1 cellular context compared by ENCODE assay signal in genomic region chr2:8663997-8664396, GRCh38.
TF ChIP-seq lines count a peak whose summit lies in the region.

No MANE protein-coding gene starts in this region.

TF ChIP-seq in HepG2, 621 proteins besides CTCF, POLR2A, EP300 and RAD21:
- TF ChIP-seq, protein P1, sequence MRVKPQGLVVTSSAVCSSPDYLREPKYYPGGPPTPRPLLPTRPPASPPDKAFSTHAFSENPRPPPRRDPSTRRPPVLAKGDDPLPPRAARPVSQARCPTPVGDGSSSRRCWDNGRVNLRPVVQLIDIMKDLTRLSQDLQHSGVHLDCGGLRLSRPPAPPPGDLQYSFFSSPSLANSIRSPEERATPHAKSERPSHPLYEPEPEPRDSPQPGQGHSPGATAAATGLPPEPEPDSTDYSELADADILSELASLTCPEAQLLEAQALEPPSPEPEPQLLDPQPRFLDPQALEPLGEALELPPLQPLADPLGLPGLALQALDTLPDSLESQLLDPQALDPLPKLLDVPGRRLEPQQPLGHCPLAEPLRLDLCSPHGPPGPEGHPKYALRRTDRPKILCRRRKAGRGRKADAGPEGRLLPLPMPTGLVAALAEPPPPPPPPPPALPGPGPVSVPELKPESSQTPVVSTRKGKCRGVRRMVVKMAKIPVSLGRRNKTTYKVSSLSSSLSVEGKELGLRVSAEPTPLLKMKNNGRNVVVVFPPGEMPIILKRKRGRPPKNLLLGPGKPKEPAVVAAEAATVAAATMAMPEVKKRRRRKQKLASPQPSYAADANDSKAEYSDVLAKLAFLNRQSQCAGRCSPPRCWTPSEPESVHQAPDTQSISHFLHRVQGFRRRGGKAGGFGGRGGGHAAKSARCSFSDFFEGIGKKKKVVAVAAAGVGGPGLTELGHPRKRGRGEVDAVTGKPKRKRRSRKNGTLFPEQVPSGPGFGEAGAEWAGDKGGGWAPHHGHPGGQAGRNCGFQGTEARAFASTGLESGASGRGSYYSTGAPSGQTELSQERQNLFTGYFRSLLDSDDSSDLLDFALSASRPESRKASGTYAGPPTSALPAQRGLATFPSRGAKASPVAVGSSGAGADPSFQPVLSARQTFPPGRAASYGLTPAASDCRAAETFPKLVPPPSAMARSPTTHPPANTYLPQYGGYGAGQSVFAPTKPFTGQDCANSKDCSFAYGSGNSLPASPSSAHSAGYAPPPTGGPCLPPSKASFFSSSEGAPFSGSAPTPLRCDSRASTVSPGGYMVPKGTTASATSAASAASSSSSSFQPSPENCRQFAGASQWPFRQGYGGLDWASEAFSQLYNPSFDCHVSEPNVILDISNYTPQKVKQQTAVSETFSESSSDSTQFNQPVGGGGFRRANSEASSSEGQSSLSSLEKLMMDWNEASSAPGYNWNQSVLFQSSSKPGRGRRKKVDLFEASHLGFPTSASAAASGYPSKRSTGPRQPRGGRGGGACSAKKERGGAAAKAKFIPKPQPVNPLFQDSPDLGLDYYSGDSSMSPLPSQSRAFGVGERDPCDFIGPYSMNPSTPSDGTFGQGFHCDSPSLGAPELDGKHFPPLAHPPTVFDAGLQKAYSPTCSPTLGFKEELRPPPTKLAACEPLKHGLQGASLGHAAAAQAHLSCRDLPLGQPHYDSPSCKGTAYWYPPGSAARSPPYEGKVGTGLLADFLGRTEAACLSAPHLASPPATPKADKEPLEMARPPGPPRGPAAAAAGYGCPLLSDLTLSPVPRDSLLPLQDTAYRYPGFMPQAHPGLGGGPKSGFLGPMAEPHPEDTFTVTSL (CRISPR knock-in tag; IDR thresholded peaks at IDR 0.05; ENCODE audit: borderline replicate concordance) = no peak
- no peak for TF ChIP-seq ATF6 (CRISPR knock-in tag; conservative IDR thresholded peaks at IDR 0.05)
- no peak for TF ChIP-seq ZSCAN30 (CRISPR knock-in tag; IDR thresholded peaks at IDR 0.05)
- TF ChIP-seq GLI4 (CRISPR knock-in tag; IDR thresholded peaks at IDR 0.05; ENCODE audit: borderline replicate concordance) = no peak
- TF ChIP-seq FOXO4 (CRISPR knock-in tag; conservative IDR thresholded peaks at IDR 0.05) = 0 out of 2 replicates have a peak, but pooled peaks have one; percentile 15
- TF ChIP-seq KAT8 (CRISPR knock-in tag; IDR thresholded peaks at IDR 0.05) = no peak
